1 cellular context compared by ENCODE assay signal in genomic region chr10:44361080-44361479, GRCh38.
TF ChIP-seq lines count a peak whose summit lies in the region.

No MANE protein-coding gene starts in this region.

TF ChIP-seq in IMR-90, 13 proteins besides CTCF, POLR2A, EP300 and RAD21 (continued from another document):
- TF ChIP-seq USF2 (IDR thresholded peaks at IDR 0.05; ENCODE audit: low read depth, low read length): no peak
